Comparison of ENCODE assay signal across 10 cellular contexts in the genomic region with DNA sequence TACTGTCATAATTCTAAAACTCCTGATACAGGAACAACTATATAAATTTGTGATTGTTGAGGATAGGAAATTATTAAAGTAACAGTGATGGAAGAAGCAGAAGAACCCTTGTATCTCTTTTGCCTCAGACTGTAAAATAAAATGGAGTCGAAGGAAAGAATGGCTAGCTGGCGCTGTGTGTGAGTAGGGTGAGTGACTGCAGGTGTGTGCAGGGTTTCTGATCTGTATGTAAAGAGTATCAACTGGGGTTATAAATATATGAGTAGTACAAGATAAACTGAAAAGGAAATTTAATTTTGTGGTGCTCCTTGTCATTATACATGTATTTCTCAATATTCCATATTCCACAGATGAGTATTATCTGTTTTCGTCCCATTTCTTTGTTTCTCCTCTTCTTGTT.
DNase-seq lines count a peak whose midpoint lies in the region; ATAC-seq lines count a peak whose summit lies in the region.
"Had no signal": no experiment of that assay in that cellular context is flagged by ENCODE, and none has a peak within 500 bp of the region (broad histone marks: within the 10 kb centered on the region; RNA-seq: fewer than 3 reads in every experiment).

No MANE protein-coding gene starts in this region.

- H3K4me3 Mint-ChIP-seq in activated T-cell treated with anti-CD3 and anti-CD28 coated beads, Interleukin-2, amount 50 U/mL, for 24 hours = peak overlapping the region; percentile 18
- peak overlapping the region; percentile 42 for H3K4me3 Mint-ChIP-seq in stimulated activated effector memory CD8-positive, alpha-beta T cell treated with anti-CD3 and anti-CD28 coated beads, Interleukin-12 subunit alpha, Interleukin-12 subunit beta, amount 100 ng/mL, for 72 hours

- peaks cover 75% of the 10 kb centered on the region for H3K36me3 Mint-ChIP-seq in activated T-cell treated with anti-CD3 and anti-CD28 coated beads, Interleukin-2, amount 50 U/mL, for 24 hours (ENCODE audit: low read depth)
- peaks cover 44% of the 10 kb centered on the region for H3K36me3 Mint-ChIP-seq in stimulated activated effector memory CD8-positive, alpha-beta T cell treated with anti-CD3 and anti-CD28 coated beads, Interleukin-12 subunit alpha, Interleukin-12 subunit beta, amount 100 ng/mL, for 72 hours

- ATAC-seq in GM21825 (IDR thresholded peaks at IDR 0.05; ENCODE audit: unreplicated experiment) = peak; percentile 27
- peak; percentile 37 for ATAC-seq in HG03439 (IDR thresholded peaks at IDR 0.05; ENCODE audit: unreplicated experiment)
- ATAC-seq in stimulated activated effector memory CD8-positive, alpha-beta T cell treated with anti-CD3 and anti-CD28 coated beads, Interleukin-12 subunit alpha, Interleukin-12 subunit beta, amount 100 ng/mL, for 72 hours = peak; percentile 52

- peaks cover 40% of the 10 kb centered on the region for H3K4me1 Mint-ChIP-seq in activated T-cell treated with anti-CD3 and anti-CD28 coated beads, Interleukin-2, amount 50 U/mL, for 24 hours (ENCODE audit: low read depth)
- H3K4me1 Mint-ChIP-seq in stimulated activated effector memory CD8-positive, alpha-beta T cell treated with anti-CD3 and anti-CD28 coated beads, Interleukin-12 subunit alpha, Interleukin-12 subunit beta, amount 100 ng/mL, for 72 hours = peaks cover 30% of the 10 kb centered on the region

- no peaks in the 10 kb centered on the region for H3K9me3 Mint-ChIP-seq in activated T-cell treated with anti-CD3 and anti-CD28 coated beads, Interleukin-2, amount 50 U/mL, for 24 hours
- no peaks in the 10 kb centered on the region for H3K9me3 Mint-ChIP-seq in stimulated activated effector memory CD8-positive, alpha-beta T cell treated with anti-CD3 and anti-CD28 coated beads, Interleukin-12 subunit alpha, Interleukin-12 subunit beta, amount 100 ng/mL, for 72 hours

- H3K27ac Mint-ChIP-seq in activated T-cell treated with anti-CD3 and anti-CD28 coated beads, Interleukin-2, amount 50 U/mL, for 24 hours = peak overlapping the region; percentile 96
- peak overlapping the region; percentile 8 for H3K27ac Mint-ChIP-seq in stimulated activated effector memory CD8-positive, alpha-beta T cell treated with anti-CD3 and anti-CD28 coated beads, Interleukin-12 subunit alpha, Interleukin-12 subunit beta, amount 100 ng/mL, for 72 hours

- no peak for DNase-seq in activated T-cell treated with anti-CD3 and anti-CD28 coated beads, Interleukin-2, amount 50 U/mL, for 24 hours
- DNase-seq in activated T-cell treated with anti-CD3 and anti-CD28 coated beads, Interleukin-2, amount 50 U/mL, for 48 hours = no peak
- no peak for DNase-seq in stimulated activated effector memory CD8-positive, alpha-beta T cell treated with anti-CD3 and anti-CD28 coated beads, Interleukin-12 subunit alpha, Interleukin-12 subunit beta, amount 100 ng/mL, for 72 hours (ENCODE audit: low spot score in 2 of 2)
- no peak for DNase-seq in superior temporal gyrus (ENCODE audit: extremely low spot score)
- DNase-seq in NCI-H1092 treated with DMSO at 0.1 percent for 48 hours (lab: John Stamatoyannopoulos, UW) = no peak
- no peak for DNase-seq in activated CD4-positive, alpha-beta T cell treated with anti-CD3 and anti-CD28 coated beads, Interleukin-2, amount 50 U/mL, for 1 hour
- DNase-seq: activated gamma-delta T cell, SIG-M5 had no signal

- no peaks in the 10 kb centered on the region for H3K27me3 Mint-ChIP-seq in activated T-cell treated with anti-CD3 and anti-CD28 coated beads, Interleukin-2, amount 50 U/mL, for 24 hours
